Comparison of ENCODE assay signal across 1 cellular context in the genomic region with DNA sequence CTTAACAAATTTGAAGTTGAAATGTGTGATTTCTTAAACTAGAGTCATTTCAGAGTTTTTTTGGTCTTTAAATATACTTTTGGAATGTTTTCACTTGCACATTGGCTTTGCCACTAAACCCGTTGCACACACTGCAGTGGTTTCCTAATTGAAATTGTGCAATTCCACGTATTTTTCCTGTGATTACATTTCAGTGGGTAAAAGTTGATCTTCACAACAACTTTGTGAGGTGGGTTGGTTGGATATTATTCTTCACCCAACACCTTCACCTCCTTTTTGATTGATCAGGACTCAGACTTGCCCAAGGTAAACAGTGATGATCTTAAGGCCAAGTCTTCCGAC.
TF ChIP-seq lines count a peak whose summit lies in the region.

No MANE protein-coding gene starts in this region.

TF ChIP-seq in HepG2, 621 proteins besides CTCF, POLR2A, EP300 and RAD21:
- TF ChIP-seq ZMAT3 (CRISPR knock-in tag; conservative IDR thresholded peaks at IDR 0.05) (no peak), CEBPB (IDR thresholded peaks at IDR 0.05; ENCODE audit: borderline replicate concordance, low read depth, low read length) (peak; percentile 56; the same call in 1 of the 2 replicates), CAMTA2 (CRISPR knock-in tag; IDR thresholded peaks at IDR 0.05; ENCODE audit: borderline replicate concordance) (no peak), ZNF660 (CRISPR knock-in tag; IDR thresholded peaks at IDR 0.05; ENCODE audit: borderline replicate concordance, low read depth) (no peak)
- TF ChIP-seq, protein P1, sequence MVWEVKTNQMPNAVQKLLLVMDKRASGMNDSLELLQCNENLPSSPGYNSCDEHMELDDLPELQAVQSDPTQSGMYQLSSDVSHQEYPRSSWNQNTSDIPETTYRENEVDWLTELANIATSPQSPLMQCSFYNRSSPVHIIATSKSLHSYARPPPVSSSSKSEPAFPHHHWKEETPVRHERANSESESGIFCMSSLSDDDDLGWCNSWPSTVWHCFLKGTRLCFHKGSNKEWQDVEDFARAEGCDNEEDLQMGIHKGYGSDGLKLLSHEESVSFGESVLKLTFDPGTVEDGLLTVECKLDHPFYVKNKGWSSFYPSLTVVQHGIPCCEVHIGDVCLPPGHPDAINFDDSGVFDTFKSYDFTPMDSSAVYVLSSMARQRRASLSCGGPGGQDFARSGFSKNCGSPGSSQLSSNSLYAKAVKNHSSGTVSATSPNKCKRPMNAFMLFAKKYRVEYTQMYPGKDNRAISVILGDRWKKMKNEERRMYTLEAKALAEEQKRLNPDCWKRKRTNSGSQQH (CRISPR knock-in tag; IDR thresholded peaks at IDR 0.05; ENCODE audit: low read depth), result no peak
